Comparison of ENCODE assay signal across 27 cellular contexts in the genomic region with DNA sequence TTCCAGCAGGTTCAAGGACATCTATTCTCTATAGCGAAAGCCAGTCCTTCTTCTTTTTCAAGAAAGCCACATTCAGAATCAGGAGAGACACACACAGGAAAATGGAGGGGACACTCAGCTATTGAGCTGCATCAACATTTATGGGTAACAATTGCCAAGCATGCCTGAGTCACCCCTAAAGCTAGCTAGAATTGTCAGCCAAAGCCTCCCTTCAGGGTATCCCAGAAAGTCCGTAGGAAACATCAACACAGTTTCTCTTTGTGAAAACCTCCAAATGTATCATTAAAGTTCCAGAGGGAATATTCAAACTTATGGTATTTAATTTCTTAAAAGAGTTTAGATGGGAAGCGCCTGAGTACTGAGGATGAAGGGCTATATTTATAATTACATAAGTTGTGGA.
"Had no signal": no experiment of that assay in that cellular context is flagged by ENCODE, and none has a peak within 500 bp of the region (broad histone marks: within the 10 kb centered on the region; RNA-seq: fewer than 3 reads in every experiment).

No MANE protein-coding gene starts in this region.

- H3K36me3 Mint-ChIP-seq: memory B cell, type B pancreatic cell had no signal

- H3K4me1 ChIP-seq: colonic mucosa, pancreas, right lobe of liver, suprapubic skin had no signal

- H3K36me3 ChIP-seq: brain microvascular endothelial cell, colonic mucosa, gastroesophageal sphincter, heart right ventricle, pancreas, right lobe of liver, suprapubic skin had no signal

- DNase-seq: activated CD4-positive, alpha-beta T cell treated with anti-CD3 and anti-CD28 coated beads, Interleukin-2, amount 10 ng/mL, durations not matched to agents 7 days and 5 days; activated CD8-positive, alpha-beta memory T cell treated with anti-CD3 and anti-CD28 coated beads, Interleukin-2, amount 50 U/mL, for 4 hours; activated CD8-positive, alpha-beta T cell treated with anti-CD3 and anti-CD28 coated beads, Interleukin-2, amount 10 ng/mL, durations not matched to agents 7 days and 5 days; activated naive CD4-positive, alpha-beta T cell treated with anti-CD3 and anti-CD28 coated beads for 36 hours; activated T-cell treated with anti-CD3 and anti-CD28 coated beads, Interleukin-2, amount 50 U/mL, for 4 hours; aorta; brain microvascular endothelial cell; central memory CD4-positive, alpha-beta T cell; colonic mucosa; endodermal cell; heart right ventricle; kidney glomerular epithelial cell; left ventricle myocardium superior; naive thymus-derived CD4-positive, alpha-beta T cell; pancreas; right lobe of liver; small intestine; stimulated activated CD4-positive, alpha-beta T cell treated with anti-CD3 and anti-CD28 coated beads, Interleukin-15, amount 100 ng/mL, for 24 hours; stimulated activated CD4-positive, alpha-beta T cell treated with anti-CD3 and anti-CD28 coated beads, Interleukin-2, amount 100 ng/mL, for 48 hours had no signal

- H3K4me3 ChIP-seq: colonic mucosa, gastroesophageal sphincter, heart right ventricle, pancreas, right lobe of liver, suprapubic skin had no signal

- H3K27me3 ChIP-seq: brain microvascular endothelial cell, colonic mucosa, gastroesophageal sphincter, heart right ventricle, pancreas, right lobe of liver, suprapubic skin had no signal

- H3K27me3 Mint-ChIP-seq: activated CD4-positive, alpha-beta T cell treated with anti-CD3 and anti-CD28 coated beads, Interleukin-2, amount 10 ng/mL, durations not matched to agents 7 days and 5 days; memory B cell; naive thymus-derived CD4-positive, alpha-beta T cell; stimulated activated naive CD8-positive, alpha-beta T cell treated with anti-CD3 and anti-CD28 coated beads, Interleukin-15, Interleukin-2, amounts not matched to agents 100 ng/mL and 50 ng/mL, for 24 hours; type B pancreatic cell had no signal

- H3K27ac Mint-ChIP-seq: activated CD4-positive, alpha-beta T cell treated with anti-CD3 and anti-CD28 coated beads, Interleukin-2, amount 10 ng/mL, durations not matched to agents 7 days and 5 days; activated CD8-positive, alpha-beta T cell treated with anti-CD3 and anti-CD28 coated beads, Interleukin-2, amount 10 ng/mL, durations not matched to agents 7 days and 5 days; activated naive CD4-positive, alpha-beta T cell treated with anti-CD3 and anti-CD28 coated beads for 36 hours; endodermal cell; memory B cell; naive thymus-derived CD4-positive, alpha-beta T cell; stimulated activated naive CD8-positive, alpha-beta T cell treated with anti-CD3 and anti-CD28 coated beads, Interleukin-15, Interleukin-2, amounts not matched to agents 100 ng/mL and 50 ng/mL, for 24 hours; T-helper 1 cell treated with Interleukin-12 subunit alpha and Interleukin-12 subunit beta and Interleukin-4 antibody, amounts not matched to agents 30 μg/mL and 1 μg/mL, for 36 hours; type B pancreatic cell had no signal

- H3K4me3 Mint-ChIP-seq: activated CD4-positive, alpha-beta T cell treated with anti-CD3 and anti-CD28 coated beads, Interleukin-2, amount 10 ng/mL, durations not matched to agents 7 days and 5 days; activated CD8-positive, alpha-beta T cell treated with anti-CD3 and anti-CD28 coated beads, Interleukin-2, amount 10 ng/mL, durations not matched to agents 7 days and 5 days; activated naive CD4-positive, alpha-beta T cell treated with anti-CD3 and anti-CD28 coated beads for 36 hours; activated T-cell treated with anti-CD3 and anti-CD28 coated beads, Interleukin-2, amount 50 U/mL, for 4 hours; endodermal cell; memory B cell; naive thymus-derived CD4-positive, alpha-beta T cell; stimulated activated naive CD8-positive, alpha-beta T cell treated with anti-CD3 and anti-CD28 coated beads, Interleukin-15, Interleukin-2, amounts not matched to agents 100 ng/mL and 50 ng/mL, for 24 hours; T-helper 1 cell treated with Interleukin-12 subunit alpha and Interleukin-12 subunit beta and Interleukin-4 antibody, amounts not matched to agents 30 μg/mL and 1 μg/mL, for 36 hours; type B pancreatic cell had no signal

- ATAC-seq: activated CD4-positive, CD25-positive, alpha-beta regulatory T cell treated with anti-CD3 and anti-CD28 coated beads, Interleukin-2, amount 50 U/mL, for 24 hours; activated CD8-positive, alpha-beta T cell treated with anti-CD3 and anti-CD28 coated beads, Interleukin-2, amount 10 ng/mL, durations not matched to agents 7 days and 5 days; activated T-cell treated with anti-CD3 and anti-CD28 coated beads, Interleukin-2, amount 50 U/mL, for 4 hours; gastroesophageal sphincter; heart right ventricle; left ventricle myocardium superior; naive thymus-derived CD4-positive, alpha-beta T cell; pancreas; right lobe of liver had no signal

- H3K9me3 ChIP-seq: colonic mucosa, pancreas, right lobe of liver had no signal

- H3K4me1 Mint-ChIP-seq: activated CD4-positive, alpha-beta T cell treated with anti-CD3 and anti-CD28 coated beads, Interleukin-2, amount 10 ng/mL, durations not matched to agents 7 days and 5 days; memory B cell; naive thymus-derived CD4-positive, alpha-beta T cell had no signal

- H3K27ac ChIP-seq: brain microvascular endothelial cell, colonic mucosa, epithelial cell of prostate, gastroesophageal sphincter, pancreas, right lobe of liver, suprapubic skin had no signal
